Comparison of ENCODE assay signal across 8 cellular contexts in the genomic region with DNA sequence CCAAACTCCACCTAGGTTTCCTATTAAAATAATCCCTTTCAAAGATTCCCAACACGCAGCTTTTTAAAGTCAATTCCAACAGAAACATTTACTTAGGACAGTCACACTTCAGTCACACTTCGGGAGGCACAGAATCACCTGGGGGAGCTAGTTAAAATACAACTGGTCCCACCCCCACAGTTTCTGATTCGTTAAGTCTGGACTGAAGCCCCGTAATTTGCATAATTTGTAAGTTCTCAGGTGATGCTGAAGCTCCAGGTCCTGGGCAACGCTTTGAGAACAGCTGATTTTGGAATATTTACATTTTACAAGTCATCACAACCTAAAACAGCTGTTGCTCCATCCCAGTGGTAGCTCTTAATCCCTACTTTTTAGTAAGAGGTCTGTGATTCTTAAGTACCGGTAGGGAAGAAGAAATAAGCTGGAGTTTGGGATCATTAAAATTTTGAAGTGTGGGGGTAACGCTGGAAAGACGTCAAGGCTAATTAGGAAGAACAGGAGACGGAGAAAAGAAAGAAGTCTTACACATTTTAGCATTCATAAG. TPM values are rescaled to one million over a fixed set of nuclear protein-coding genes. Genes with fewer than 3 reads are reported as not detected.
DNase-seq lines count a peak whose midpoint lies in the region; ATAC-seq lines count a peak whose summit lies in the region.

No MANE protein-coding gene starts in this region.

- peaks cover 29% of the 10 kb centered on the region for H3K4me1 Mint-ChIP-seq in activated CD4-positive, alpha-beta memory T cell treated with anti-CD3 and anti-CD28 coated beads, Interleukin-2, amount 10 ng/mL, durations not matched to agents 7 days and 5 days
- H3K4me1 Mint-ChIP-seq in immature natural killer cell, result peaks cover 40 to 62% of the 10 kb centered on the region in 2 donors

- 35% methylated on average over 9 of the region's 9 CpGs for WGBS in thymus

- no peaks in the 10 kb centered on the region for H3K27me3 ChIP-seq in thymus (ENCODE audit: control insufficient read depth, insufficient read depth)

- peak overlapping the region; percentile 94 for H3K4me3 ChIP-seq in thymus (ENCODE audit: low read length)

- CTCF ChIA-PET in activated CD4-positive, alpha-beta memory T cell treated with anti-CD3 and anti-CD28 coated beads, Interleukin-2, amount 10 ng/mL, durations not matched to agents 7 days and 5 days (lab: Charles Lee), result interaction anchor here (0.6 to 3.8 kb wide), 5 partner anchors 9 to 557 kb away, joined by 3 to 36 read pairs (median 6); partner anchors contain the start of gene CAPRIN2

- DNase-seq in DMS53 treated with DMSO at 0.1 percent for 48 hours (lab: John Stamatoyannopoulos, UW; ENCODE audit: unreplicated experiment) (peak; percentile 84), immature natural killer cell (no peak)
- no peak for DNase-seq in activated CD4-positive, alpha-beta memory T cell treated with anti-CD3 and anti-CD28 coated beads, Interleukin-2, amount 10 ng/mL, durations not matched to agents 7 days and 5 days

- peaks cover 3% of the 10 kb centered on the region for H3K27me3 Mint-ChIP-seq in activated CD4-positive, alpha-beta memory T cell treated with anti-CD3 and anti-CD28 coated beads, Interleukin-2, amount 10 ng/mL, durations not matched to agents 7 days and 5 days
- H3K27me3 Mint-ChIP-seq in immature natural killer cell (ENCODE audit: low read depth in 3 of 3), result peaks cover 2 to 9% (median 3%) of the 10 kb centered on the region in 3 donors

- H3K4me1 ChIP-seq in thymus (ENCODE audit: control insufficient read depth, insufficient read depth, low read length), result peaks cover 21% of the 10 kb centered on the region

- no peaks in the 10 kb centered on the region for H3K9me3 ChIP-seq in thymus (ENCODE audit: control insufficient read depth)

- H3K27ac Mint-ChIP-seq in activated CD4-positive, alpha-beta memory T cell treated with anti-CD3 and anti-CD28 coated beads, Interleukin-2, amount 10 ng/mL, durations not matched to agents 7 days and 5 days, result peak overlapping the region; percentile 66
- H3K27ac Mint-ChIP-seq in immature natural killer cell, result peak overlapping the region; percentile 80 to 94 (median 89)

- H3K27ac ChIP-seq in thymus (ENCODE audit: low read depth), result no peak overlapping the region

- peak overlapping the region; percentile 94 for H3K4me3 Mint-ChIP-seq in activated CD4-positive, alpha-beta memory T cell treated with anti-CD3 and anti-CD28 coated beads, Interleukin-2, amount 10 ng/mL, durations not matched to agents 7 days and 5 days
- peak overlapping the region; percentile 94 to 99 (median 96) for H3K4me3 Mint-ChIP-seq in immature natural killer cell

- ATAC-seq in HG03039 (IDR thresholded peaks at IDR 0.05; ENCODE audit: unreplicated experiment) (peak; percentile 32), GM19467 (IDR thresholded peaks at IDR 0.05; ENCODE audit: unreplicated experiment) (no peak), GM19023 (IDR thresholded peaks at IDR 0.05; ENCODE audit: unreplicated experiment) (no peak), HG03025 (IDR thresholded peaks at IDR 0.05; ENCODE audit: low FRiP score, unreplicated experiment) (no peak)

- H3K36me3 Mint-ChIP-seq in activated CD4-positive, alpha-beta memory T cell treated with anti-CD3 and anti-CD28 coated beads, Interleukin-2, amount 10 ng/mL, durations not matched to agents 7 days and 5 days (ENCODE audit: low read depth), result peaks cover 6% of the 10 kb centered on the region
- H3K36me3 Mint-ChIP-seq in immature natural killer cell, result no peaks in the 10 kb centered on the region

- POLR2A ChIA-PET in activated CD4-positive, alpha-beta memory T cell treated with anti-CD3 and anti-CD28 coated beads, Interleukin-2, amount 10 ng/mL, durations not matched to agents 7 days and 5 days (lab: Charles Lee), result interaction anchor here (1.2 to 2.1 kb wide), 5 partner anchors 9 to 1313 kb away, joined by 3 to 31 read pairs (median 5); partner anchors contain the start of genes CAPRIN2 and ERGIC2

- H3K9me3 Mint-ChIP-seq in activated CD4-positive, alpha-beta memory T cell treated with anti-CD3 and anti-CD28 coated beads, Interleukin-2, amount 10 ng/mL, durations not matched to agents 7 days and 5 days, result no peaks in the 10 kb centered on the region
- H3K9me3 Mint-ChIP-seq in immature natural killer cell, result no peaks in the 10 kb centered on the region

- no peaks in the 10 kb centered on the region for H3K36me3 ChIP-seq in thymus (ENCODE audit: control insufficient read depth, insufficient read depth)

RNA-seq across cellular contexts. Expression of gene IPO8, which starts 1.2 kb away (rescaled TPM):
- total RNA-seq in activated CD4-positive, alpha-beta memory T cell treated with anti-CD3 and anti-CD28 coated beads, Interleukin-2, amount 10 ng/mL, durations not matched to agents 7 days and 5 days, result 10 to 100 TPM; 41.7 to 46.1 TPM
- polyA plus RNA-seq in immature natural killer cell (10 to 100 TPM in 2 of 3 donors, 1 to 10 TPM in 1; 7.2 to 18.4 (median 11.1) TPM), thymus (17.0 TPM)
